In the genomic region with DNA sequence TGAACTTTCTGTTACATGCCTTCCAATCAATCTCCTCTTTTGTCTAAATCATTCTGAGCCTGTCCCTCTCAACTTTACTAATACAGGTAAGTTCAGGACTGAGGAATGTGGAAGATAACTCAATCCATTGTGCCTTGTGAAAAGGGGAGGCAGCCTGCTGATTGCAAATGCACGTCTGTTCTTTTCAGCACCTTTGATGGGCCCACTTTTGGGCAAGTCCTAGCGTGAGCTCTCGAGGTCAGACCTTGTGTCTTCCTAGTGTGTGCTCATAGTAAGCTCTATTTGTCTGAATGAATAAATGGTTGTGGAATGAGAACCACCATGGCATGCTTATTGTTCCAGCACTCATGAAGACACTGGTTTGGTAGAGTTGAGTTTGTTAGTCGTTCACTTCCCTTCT, we compare ENCODE assay signal across 20 cellular contexts. TPM values are rescaled to one million over a fixed set of nuclear protein-coding genes. Genes with fewer than 3 reads are reported as not detected.
A peak's percentile ranks its signal among the peaks of the same experiment; 100 is the strongest.
DNase-seq lines count a peak whose midpoint lies in the region; ATAC-seq, FAIRE-seq and TF ChIP-seq lines count a peak whose summit lies in the region.
"Had no signal": no experiment of that assay in that cellular context is flagged by ENCODE, and none has a peak within 500 bp of the region (broad histone marks: within the 10 kb centered on the region; RNA-seq: fewer than 3 reads in every experiment).

No MANE protein-coding gene starts in this region.

- peaks cover 34% of the 10 kb centered on the region for H3K4me1 Mint-ChIP-seq in activated naive CD4-positive, alpha-beta T cell treated with anti-CD3 and anti-CD28 coated beads, Interleukin-2, amount 50 U/mL, for 24 hours
- no peaks in the 10 kb centered on the region for H3K4me1 Mint-ChIP-seq in activated CD4-positive, alpha-beta memory T cell treated with anti-CD3 and anti-CD28 coated beads, Interleukin-2, amount 10 ng/mL, durations not matched to agents 7 days and 5 days

- no peaks in the 10 kb centered on the region for H3K36me3 ChIP-seq in bronchial epithelial cell (ENCODE audit: control insufficient read depth, insufficient read depth, low read length)

- FAIRE-seq in bronchial epithelial cell (lab: Jason Lieb, UNC): no peak
- FAIRE-seq: A549, D721Med, G401.6, GM12891, GM19239, H54, HepG2 had no signal

- H3K4me3 ChIP-seq in bronchial epithelial cell (ENCODE audit: low read depth, low read length): no peak overlapping the region
- H3K4me3 ChIP-seq: A549 had no signal

- DNase-seq in activated naive CD4-positive, alpha-beta T cell treated with anti-CD3 and anti-CD28 coated beads, Interleukin-2, amount 50 U/mL, for 72 hours (ENCODE audit: low spot score in 2 of 2): no peak
- DNase-seq in bronchial epithelial cell (ENCODE audit: low read depth): peak; percentile 84
- peak; percentile 93 to 95 for DNase-seq in foreskin keratinocyte
- no peak for DNase-seq in activated CD4-positive, alpha-beta memory T cell treated with anti-CD3 and anti-CD28 coated beads, Interleukin-2, amount 10 ng/mL, durations not matched to agents 7 days and 5 days
- DNase-seq in activated CD4-positive, alpha-beta T cell treated with anti-CD3 and anti-CD28 coated beads for 4 hours: no peak
- DNase-seq: AML-193; Caco-2; CD4-positive, alpha-beta T cell; HCEC 1CT had no signal

- peak overlapping the region; percentile 44 for H3K27ac Mint-ChIP-seq in activated naive CD4-positive, alpha-beta T cell treated with anti-CD3 and anti-CD28 coated beads, Interleukin-2, amount 50 U/mL, for 24 hours
- H3K27ac Mint-ChIP-seq in activated naive CD4-positive, alpha-beta T cell treated with anti-CD3 and anti-CD28 coated beads, Interleukin-2, amount 50 U/mL, for 72 hours: peak overlapping the region in 1 of 2 donors; percentile 31
- H3K27ac Mint-ChIP-seq in activated CD4-positive, alpha-beta memory T cell treated with anti-CD3 and anti-CD28 coated beads, Interleukin-2, amount 10 ng/mL, durations not matched to agents 7 days and 5 days: no peak overlapping the region
- H3K27ac Mint-ChIP-seq: CD4-positive, alpha-beta T cell had no signal

- CTCF ChIA-PET in activated CD4-positive, alpha-beta memory T cell treated with anti-CD3 and anti-CD28 coated beads, Interleukin-2, amount 10 ng/mL, durations not matched to agents 7 days and 5 days (lab: Charles Lee): no interaction called here

- no peaks in the 10 kb centered on the region for H3K27me3 Mint-ChIP-seq in activated naive CD4-positive, alpha-beta T cell treated with anti-CD3 and anti-CD28 coated beads, Interleukin-2, amount 50 U/mL, for 24 hours
- H3K27me3 Mint-ChIP-seq in activated CD4-positive, alpha-beta memory T cell treated with anti-CD3 and anti-CD28 coated beads, Interleukin-2, amount 10 ng/mL, durations not matched to agents 7 days and 5 days: peaks cover 2% of the 10 kb centered on the region
- H3K27me3 Mint-ChIP-seq: CD4-positive, alpha-beta T cell had no signal

- H3K36me3 Mint-ChIP-seq in activated naive CD4-positive, alpha-beta T cell treated with anti-CD3 and anti-CD28 coated beads, Interleukin-2, amount 50 U/mL, for 24 hours: no peaks in the 10 kb centered on the region
- peaks cover 6% of the 10 kb centered on the region in 2 donors for H3K36me3 Mint-ChIP-seq in activated naive CD4-positive, alpha-beta T cell treated with anti-CD3 and anti-CD28 coated beads, Interleukin-2, amount 50 U/mL, for 72 hours
- no peaks in the 10 kb centered on the region for H3K36me3 Mint-ChIP-seq in activated CD4-positive, alpha-beta memory T cell treated with anti-CD3 and anti-CD28 coated beads, Interleukin-2, amount 10 ng/mL, durations not matched to agents 7 days and 5 days (ENCODE audit: low read depth)

- no peaks in the 10 kb centered on the region for H3K9me3 Mint-ChIP-seq in activated naive CD4-positive, alpha-beta T cell treated with anti-CD3 and anti-CD28 coated beads, Interleukin-2, amount 50 U/mL, for 24 hours
- H3K9me3 Mint-ChIP-seq in activated naive CD4-positive, alpha-beta T cell treated with anti-CD3 and anti-CD28 coated beads, Interleukin-2, amount 50 U/mL, for 72 hours: peaks cover 0 to 13% of the 10 kb centered on the region in 2 donors
- H3K9me3 Mint-ChIP-seq in activated CD4-positive, alpha-beta memory T cell treated with anti-CD3 and anti-CD28 coated beads, Interleukin-2, amount 10 ng/mL, durations not matched to agents 7 days and 5 days: no peaks in the 10 kb centered on the region
- H3K9me3 Mint-ChIP-seq: CD4-positive, alpha-beta T cell had no signal

- TF ChIP-seq CTCF in bronchial epithelial cell (IDR thresholded peaks at IDR 0.05; ENCODE audit: insufficient read depth, low read length, severe bottlenecking) (no peak), foreskin keratinocyte (conservative IDR thresholded peaks at IDR 0.05) (no peak)

- ATAC-seq in activated naive CD4-positive, alpha-beta T cell treated with anti-CD3 and anti-CD28 coated beads, Interleukin-2, amount 50 U/mL, for 72 hours: no peak
- ATAC-seq in foreskin keratinocyte (peak; percentile 59), HG02885 (IDR thresholded peaks at IDR 0.05; ENCODE audit: poor library complexity, unreplicated experiment) (no peak)
- ATAC-seq: A549, HepG2 had no signal

- POLR2A ChIA-PET in activated CD4-positive, alpha-beta memory T cell treated with anti-CD3 and anti-CD28 coated beads, Interleukin-2, amount 10 ng/mL, durations not matched to agents 7 days and 5 days (lab: Charles Lee): no interaction called here

- H3K4me1 ChIP-seq in foreskin keratinocyte: no peaks in the 10 kb centered on the region
- H3K4me1 ChIP-seq: A549, Caco-2 had no signal

- no peaks in the 10 kb centered on the region for H3K27me3 ChIP-seq in bronchial epithelial cell (ENCODE audit: control insufficient read depth, insufficient read depth, low read length)
- H3K27me3 ChIP-seq in foreskin keratinocyte: no peaks in the 10 kb centered on the region

- no peak overlapping the region for H3K4me3 Mint-ChIP-seq in activated naive CD4-positive, alpha-beta T cell treated with anti-CD3 and anti-CD28 coated beads, Interleukin-2, amount 50 U/mL, for 24 hours
- no peak overlapping the region for H3K4me3 Mint-ChIP-seq in activated CD4-positive, alpha-beta memory T cell treated with anti-CD3 and anti-CD28 coated beads, Interleukin-2, amount 10 ng/mL, durations not matched to agents 7 days and 5 days
- H3K4me3 Mint-ChIP-seq: CD4-positive, alpha-beta T cell had no signal

- H3K27ac ChIP-seq in foreskin keratinocyte: no peak overlapping the region
- H3K27ac ChIP-seq: 22Rv1, A549, C4-2B had no signal

RNA-seq across cellular contexts. Expression of a gene that starts 50.4 kb away (rescaled TPM):
- 10 to 100 TPM; 23.3 to 93.0 TPM for total RNA-seq in activated naive CD4-positive, alpha-beta T cell treated with anti-CD3 and anti-CD28 coated beads, Interleukin-2, amount 50 U/mL, for 72 hours
- total RNA-seq in bronchial epithelial cell (8.6 and 9.0 TPM in 2 replicates), foreskin keratinocyte (9.6 and 11.1 TPM in 2 replicates)
- polyA plus RNA-seq in foreskin keratinocyte: 0.32 and 0.42 TPM in 2 replicates
- total RNA-seq in activated CD4-positive, alpha-beta memory T cell treated with anti-CD3 and anti-CD28 coated beads, Interleukin-2, amount 10 ng/mL, durations not matched to agents 7 days and 5 days: 10 to 100 TPM; 22.9 to 24.0 TPM

Comparison
In these comparisons a context has a peak if more than half of its experiments do, and no peak if none do; other contexts are left out.
1. DNase-seq: peak in bronchial epithelial cell (single experiment) and foreskin keratinocyte (2 of 2); none in activated naive CD4-positive, alpha-beta T cell treated with anti-CD3 and anti-CD28 coated beads, Interleukin-2, amount 50 U/mL, for 72 hours (0 of 2), activated CD4-positive, alpha-beta memory T cell treated with anti-CD3 and anti-CD28 coated beads, Interleukin-2, amount 10 ng/mL, durations not matched to agents 7 days and 5 days (single experiment) and activated CD4-positive, alpha-beta T cell treated with anti-CD3 and anti-CD28 coated beads for 4 hours (0 of 2).